8 cellular contexts compared by ENCODE assay signal in the genomic region with DNA sequence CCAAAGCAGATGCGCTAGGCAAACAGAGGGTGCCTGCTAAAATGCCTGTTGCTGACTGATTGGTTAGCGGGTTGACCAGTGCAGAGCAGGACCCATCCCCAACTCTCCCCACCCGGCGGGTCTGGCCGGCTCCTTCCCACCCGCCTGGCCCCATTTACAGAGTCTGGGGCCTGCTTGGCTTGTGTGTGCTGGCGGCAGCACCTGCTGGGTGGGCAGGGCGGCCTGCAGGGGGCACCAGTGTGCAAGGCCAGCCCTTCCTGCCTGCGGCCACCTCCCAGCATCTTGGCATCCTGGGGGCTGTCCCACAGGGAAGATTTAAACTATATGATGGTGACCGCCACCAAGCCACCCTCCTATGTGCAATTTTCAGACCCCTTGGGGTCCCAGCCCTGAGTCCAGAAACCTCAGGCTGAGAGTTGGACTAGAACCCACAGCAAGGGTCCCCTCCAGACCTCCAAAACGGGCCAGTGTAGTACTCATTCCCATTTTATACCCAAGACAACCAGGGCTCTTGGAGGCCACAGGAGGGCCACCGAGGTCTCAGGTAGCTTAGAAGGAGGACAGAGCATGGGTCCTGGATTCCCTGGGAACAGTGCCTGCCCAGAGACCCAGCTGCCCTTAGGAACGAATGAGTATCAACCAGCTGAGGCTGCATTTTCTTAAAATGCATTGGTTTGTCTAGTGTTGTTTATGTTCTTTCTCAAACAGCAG.
DNase-seq lines count a peak whose midpoint lies in the region; ATAC-seq and TF ChIP-seq lines count a peak whose summit lies in the region.

No MANE protein-coding gene starts in this region.

- 34 to 57% (median 48%) methylated on average over 5 to 13 of the region's 13 CpGs for WGBS in adrenal gland, 4 donors

- H3K36me3 ChIP-seq in adrenal gland (replicated peaks in 1 of 2): peaks cover 0 to 3% of the 10 kb centered on the region in 2 donors

- no peaks in the 10 kb centered on the region for H3K9me3 ChIP-seq in adrenal gland (replicated peaks in 1 of 3)

- intact Hi-C loops in adrenal gland (cut with DNase I): loop anchor here in 1 of 2 donors (5.0 to 10.0 kb wide), 2 partner anchors 175 to 268 kb away; partner anchors contain the start of gene SMAD7

- peaks cover 6 to 41% of the 10 kb centered on the region in 2 donors for H3K4me1 ChIP-seq in adrenal gland (replicated peaks in 1 of 2)

- DNase-seq in AG10803 (ENCODE audit: low read depth) (peak; percentile 25), T follicular helper cell (ENCODE audit: low read depth) (peak; percentile 54), adrenal gland (peak; percentile 34 to 75 (median 53)), iPS DF 19.7 (ENCODE audit: low read depth, low spot score) (peak; percentile 17), occipital lobe (lab: John Stamatoyannopoulos, UW) (no peak)
- peak; percentile 37 to 50 for DNase-seq in stimulated activated CD4-positive, alpha-beta T cell treated with anti-CD3 and anti-CD28 coated beads, Interleukin-1b, Interleukin-23, amount 100 ng/mL, for 1 hour (ENCODE audit: low read depth in 2 of 2)

- H3K27ac ChIP-seq in adrenal gland: peak overlapping the region in 1 of 5 donors; percentile 59

- peak; percentile 83 for ATAC-seq in GM18511 (IDR thresholded peaks at IDR 0.05; ENCODE audit: unreplicated experiment)
- ATAC-seq in HG03280 (IDR thresholded peaks at IDR 0.05; ENCODE audit: unreplicated experiment): peak; percentile 72

- H3K27me3 ChIP-seq in adrenal gland: no peaks in the 10 kb centered on the region

- TF ChIP-seq POLR2A in adrenal gland (IDR thresholded peaks at IDR 0.05): no peak

- no peak overlapping the region for H3K4me3 ChIP-seq in AG10803 (ENCODE audit: low read length)
- no peak overlapping the region for H3K4me3 ChIP-seq in adrenal gland

- TF ChIP-seq CTCF in AG10803 (conservative IDR thresholded peaks at IDR 0.05; ENCODE audit: low read length) (peak; percentile 63), adrenal gland (IDR thresholded peaks at IDR 0.05) (peak; percentile 68 to 86 (median 76))
